10 cellular contexts compared by ENCODE assay signal in the genomic region with DNA sequence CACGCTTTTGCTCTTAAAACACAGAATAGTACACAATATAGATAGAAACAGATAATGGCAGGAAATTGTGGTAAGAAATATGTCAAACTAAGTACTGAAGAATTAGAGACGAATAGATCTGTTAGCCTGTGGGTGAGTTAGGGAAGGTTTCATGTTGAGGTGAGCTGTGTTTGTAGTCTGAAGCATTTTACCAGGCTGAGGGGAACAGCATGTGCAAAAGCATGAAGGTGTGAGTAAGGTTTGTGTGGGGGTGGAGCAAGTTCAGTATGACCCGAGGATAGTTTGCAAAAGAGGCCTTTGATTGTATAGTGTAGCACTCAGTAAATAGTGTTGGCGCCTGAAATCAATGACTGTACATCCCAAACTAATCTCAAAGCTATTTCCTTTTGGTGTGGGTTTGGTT. TPM values are rescaled to one million over a fixed set of nuclear protein-coding genes. Genes with fewer than 3 reads are reported as not detected.
DNase-seq lines count a peak whose midpoint lies in the region; TF ChIP-seq lines count a peak whose summit lies in the region.
"Had no signal": no experiment of that assay in that cellular context is flagged by ENCODE, and none has a peak within 500 bp of the region (broad histone marks: within the 10 kb centered on the region; RNA-seq: fewer than 3 reads in every experiment).

No MANE protein-coding gene starts in this region.

- peaks cover 33% of the 10 kb centered on the region for H3K36me3 Mint-ChIP-seq in activated T-cell treated with anti-CD3 and anti-CD28 coated beads, Interleukin-2, amount 50 U/mL, for 24 hours (ENCODE audit: low read depth)
- H3K36me3 Mint-ChIP-seq in endothelial cell (ENCODE audit: low read depth, unreplicated experiment) = peaks cover 19% of the 10 kb centered on the region

- no peaks in the 10 kb centered on the region for H3K9me3 ChIP-seq in esophagus (ENCODE audit: control insufficient read depth in 2 of 2, insufficient read depth in 1 of 2, low read depth in 1 of 2, low read length in 1 of 2)

- peaks cover 0 to 3% of the 10 kb centered on the region in 2 donors for H3K36me3 ChIP-seq in esophagus (ENCODE audit: control insufficient read depth in 2 of 2, insufficient read depth in 2 of 2, low read length in 1 of 2)

- no peaks in the 10 kb centered on the region for H3K27me3 ChIP-seq in esophagus (ENCODE audit: control insufficient read depth in 1 of 2, insufficient read depth in 2 of 2, low read length in 2 of 2)

- peaks cover 44% of the 10 kb centered on the region for H3K4me1 Mint-ChIP-seq in activated T-cell treated with anti-CD3 and anti-CD28 coated beads, Interleukin-2, amount 50 U/mL, for 24 hours (ENCODE audit: low read depth)
- no peaks in the 10 kb centered on the region for H3K4me1 Mint-ChIP-seq in endothelial cell (ENCODE audit: unreplicated experiment)

- H3K27ac ChIP-seq in esophagus (ENCODE audit: low read depth in 2 of 2, low read length in 1 of 2) = peak overlapping the region; percentile 10 to 49

- H3K4me3 ChIP-seq in esophagus (ENCODE audit: low read depth in 1 of 2, low read length in 2 of 2) = no peak overlapping the region

- no peak overlapping the region for H3K4me3 Mint-ChIP-seq in activated T-cell treated with anti-CD3 and anti-CD28 coated beads, Interleukin-2, amount 50 U/mL, for 24 hours
- no peak overlapping the region for H3K4me3 Mint-ChIP-seq in endothelial cell (ENCODE audit: unreplicated experiment)

- no peaks in the 10 kb centered on the region for H3K9me3 Mint-ChIP-seq in activated T-cell treated with anti-CD3 and anti-CD28 coated beads, Interleukin-2, amount 50 U/mL, for 24 hours
- no peaks in the 10 kb centered on the region for H3K9me3 Mint-ChIP-seq in endothelial cell (ENCODE audit: unreplicated experiment)

- 44 to 46% methylated on average over 4 of the region's 4 CpGs for WGBS in esophagus, 2 donors

- no peaks in the 10 kb centered on the region for H3K27me3 Mint-ChIP-seq in activated T-cell treated with anti-CD3 and anti-CD28 coated beads, Interleukin-2, amount 50 U/mL, for 24 hours
- H3K27me3 Mint-ChIP-seq in endothelial cell (ENCODE audit: unreplicated experiment) = peaks cover 1% of the 10 kb centered on the region

- H3K27ac Mint-ChIP-seq in activated T-cell treated with anti-CD3 and anti-CD28 coated beads, Interleukin-2, amount 50 U/mL, for 24 hours = peak overlapping the region; percentile 63
- H3K27ac Mint-ChIP-seq in endothelial cell (ENCODE audit: unreplicated experiment) = no peak overlapping the region

- TF ChIP-seq CTCF in endothelial cell (IDR thresholded peaks at IDR 0.05; ENCODE audit: unreplicated experiment) = no peak

- H3K4me1 ChIP-seq in esophagus (ENCODE audit: control insufficient read depth in 2 of 2, insufficient read depth in 2 of 2, low read length in 1 of 2) = peaks cover 0 to 4% of the 10 kb centered on the region in 2 donors

- DNase-seq in activated T-cell treated with anti-CD3 and anti-CD28 coated beads, Interleukin-2, amount 50 U/mL, for 24 hours = no peak
- DNase-seq in activated T-cell treated with anti-CD3 and anti-CD28 coated beads, Interleukin-2, amount 50 U/mL, for 48 hours = no peak
- DNase-seq in SW480 (ENCODE audit: low spot score) (peak; percentile 59), glomerular visceral epithelial cell (ENCODE audit: extremely low spot score) (no peak), SIG-M5 (lab: John Stamatoyannopoulos, UW) (no peak), endothelial cell (ENCODE audit: low spot score) (no peak)
- DNase-seq in stimulated activated CD4-positive, alpha-beta T cell treated with anti-CD3 and anti-CD28 coated beads, Interleukin-4, amount 100 ng/mL, for 24 hours = peak; percentile 42

RNA-seq across cellular contexts. Expression of a gene that starts 13.8 kb away (rescaled TPM):
- 1 to 10 TPM in 1 of 2 donors, under 1 TPM in 1; 0.45 to 1.1 TPM for polyA plus RNA-seq in esophagus
- not detected for total RNA-seq in endothelial cell (ENCODE audit: unreplicated experiment)
- polyA plus RNA-seq: AG04450 had no signal

RNA-seq across cellular contexts. Expression of a gene that starts 25.2 kb away (rescaled TPM):
- polyA plus RNA-seq in esophagus = not detected
- total RNA-seq in endothelial cell (ENCODE audit: unreplicated experiment) = not detected
- total RNA-seq: OCI-LY7 had no signal
- polyA plus RNA-seq: AG04450 had no signal

RNA-seq across cellular contexts. Expression of a gene that starts 39.2 kb away (rescaled TPM):
- polyA plus RNA-seq in esophagus = 10 to 100 TPM; 20.7 to 57.0 TPM
- total RNA-seq in endothelial cell (ENCODE audit: unreplicated experiment) = 221 TPM

Comparison
In these comparisons a context has a peak if more than half of its experiments do, and no peak if none do; other contexts are left out.
1. DNase-seq: peak in SW480 (single experiment) and stimulated activated CD4-positive, alpha-beta T cell treated with anti-CD3 and anti-CD28 coated beads, Interleukin-4, amount 100 ng/mL, for 24 hours (single experiment); none in activated T-cell treated with anti-CD3 and anti-CD28 coated beads, Interleukin-2, amount 50 U/mL, for 24 hours (single experiment), activated T-cell treated with anti-CD3 and anti-CD28 coated beads, Interleukin-2, amount 50 U/mL, for 48 hours (0 of 2), glomerular visceral epithelial cell (single experiment), SIG-M5 (single experiment) and endothelial cell (single experiment).